In the genomic region with DNA sequence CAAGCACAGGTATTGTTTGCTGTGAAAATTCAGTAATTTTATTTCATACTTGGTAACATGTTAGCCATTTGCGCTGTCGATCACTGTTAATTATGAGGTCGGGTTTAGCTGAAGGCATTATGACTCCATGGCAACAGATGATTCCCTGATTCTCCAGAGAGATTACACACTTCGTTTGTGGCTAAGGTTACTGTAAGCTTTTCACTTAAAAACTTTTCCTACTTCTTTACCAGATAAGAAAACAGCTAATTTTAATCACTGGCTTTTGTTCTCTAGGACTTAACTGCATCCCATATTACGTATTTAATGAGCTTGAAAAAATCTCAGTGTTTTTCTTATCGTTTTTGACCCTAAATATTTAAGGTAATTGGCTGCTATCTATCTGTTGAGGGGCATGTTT, we compare ENCODE assay signal across 1 cellular context.
TF ChIP-seq lines count a peak whose summit lies in the region.

No MANE protein-coding gene starts in this region.

TF ChIP-seq in K562, 482 proteins besides CTCF, POLR2A, EP300 and RAD21 (continued from another document):
- TF ChIP-seq, protein P1, sequence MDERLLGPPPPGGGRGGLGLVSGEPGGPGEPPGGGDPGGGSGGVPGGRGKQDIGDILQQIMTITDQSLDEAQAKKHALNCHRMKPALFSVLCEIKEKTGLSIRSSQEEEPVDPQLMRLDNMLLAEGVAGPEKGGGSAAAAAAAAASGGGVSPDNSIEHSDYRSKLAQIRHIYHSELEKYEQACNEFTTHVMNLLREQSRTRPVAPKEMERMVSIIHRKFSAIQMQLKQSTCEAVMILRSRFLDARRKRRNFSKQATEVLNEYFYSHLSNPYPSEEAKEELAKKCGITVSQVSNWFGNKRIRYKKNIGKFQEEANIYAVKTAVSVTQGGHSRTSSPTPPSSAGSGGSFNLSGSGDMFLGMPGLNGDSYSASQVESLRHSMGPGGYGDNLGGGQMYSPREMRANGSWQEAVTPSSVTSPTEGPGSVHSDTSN (CRISPR knock-in tag; IDR thresholded peaks at IDR 0.05; ENCODE audit: low read depth): no peak
- TF ChIP-seq, protein P1 (tag; conservative IDR thresholded peaks at IDR 0.05; ENCODE audit: low read depth): peak; percentile 52; the same call in 1 of the 2 replicates
- TF ChIP-seq ZNF76 (CRISPR knock-in tag; IDR thresholded peaks at IDR 0.05; ENCODE audit: borderline replicate concordance) (no peak), RFX1 (IDR thresholded peaks at IDR 0.05) (peak; percentile 83), U2AF2 (optimal IDR thresholded peaks at IDR 0.05; ENCODE audit: low read depth, low read length) (no peak), RFX5 (IDR thresholded peaks at IDR 0.05; ENCODE audit: low read depth, low read length) (peak; percentile 93), HDAC3 (IDR thresholded peaks at IDR 0.05; ENCODE audit: borderline replicate concordance, partially characterized antibody) (no peak), POLR3A (IDR thresholded peaks at IDR 0.05; ENCODE audit: borderline replicate concordance, extremely low read depth, insufficient read depth, insufficient read length) (no peak), CREM (IDR thresholded peaks at IDR 0.05; ENCODE audit: low read depth) (peak; percentile 59), CBX8 (IDR thresholded peaks at IDR 0.05; ENCODE audit: borderline replicate concordance, extremely low read depth, low read depth, low read length, poor library complexity, severe bottlenecking) (no peak), HLTF (IDR thresholded peaks at IDR 0.05) (no peak), MEIS2 (IDR thresholded peaks at IDR 0.05; ENCODE audit: partially characterized antibody) (peak; percentile 42), CREB1 (IDR thresholded peaks at IDR 0.05) (no peak), CREB1 (CRISPR knock-in tag; IDR thresholded peaks at IDR 0.05) (peak; percentile 38; the same call in 1 of the 2 replicates), PHF20 (IDR thresholded peaks at IDR 0.05; ENCODE audit: partially characterized antibody) (no peak), ZNF253 (CRISPR knock-in tag; conservative IDR thresholded peaks at IDR 0.05) (no peak), E2F3 (CRISPR knock-in tag; IDR thresholded peaks at IDR 0.05) (no peak), TARDBP (IDR thresholded peaks at IDR 0.05) (no peak), ZNF140 (CRISPR knock-in tag; IDR thresholded peaks at IDR 0.05) (no peak), KLF16 (IDR thresholded peaks at IDR 0.05) (no peak), NCOA2 (IDR thresholded peaks at IDR 0.05; ENCODE audit: partially characterized antibody in 2 of 2) (no peak)
- TF ChIP-seq, protein P2, sequence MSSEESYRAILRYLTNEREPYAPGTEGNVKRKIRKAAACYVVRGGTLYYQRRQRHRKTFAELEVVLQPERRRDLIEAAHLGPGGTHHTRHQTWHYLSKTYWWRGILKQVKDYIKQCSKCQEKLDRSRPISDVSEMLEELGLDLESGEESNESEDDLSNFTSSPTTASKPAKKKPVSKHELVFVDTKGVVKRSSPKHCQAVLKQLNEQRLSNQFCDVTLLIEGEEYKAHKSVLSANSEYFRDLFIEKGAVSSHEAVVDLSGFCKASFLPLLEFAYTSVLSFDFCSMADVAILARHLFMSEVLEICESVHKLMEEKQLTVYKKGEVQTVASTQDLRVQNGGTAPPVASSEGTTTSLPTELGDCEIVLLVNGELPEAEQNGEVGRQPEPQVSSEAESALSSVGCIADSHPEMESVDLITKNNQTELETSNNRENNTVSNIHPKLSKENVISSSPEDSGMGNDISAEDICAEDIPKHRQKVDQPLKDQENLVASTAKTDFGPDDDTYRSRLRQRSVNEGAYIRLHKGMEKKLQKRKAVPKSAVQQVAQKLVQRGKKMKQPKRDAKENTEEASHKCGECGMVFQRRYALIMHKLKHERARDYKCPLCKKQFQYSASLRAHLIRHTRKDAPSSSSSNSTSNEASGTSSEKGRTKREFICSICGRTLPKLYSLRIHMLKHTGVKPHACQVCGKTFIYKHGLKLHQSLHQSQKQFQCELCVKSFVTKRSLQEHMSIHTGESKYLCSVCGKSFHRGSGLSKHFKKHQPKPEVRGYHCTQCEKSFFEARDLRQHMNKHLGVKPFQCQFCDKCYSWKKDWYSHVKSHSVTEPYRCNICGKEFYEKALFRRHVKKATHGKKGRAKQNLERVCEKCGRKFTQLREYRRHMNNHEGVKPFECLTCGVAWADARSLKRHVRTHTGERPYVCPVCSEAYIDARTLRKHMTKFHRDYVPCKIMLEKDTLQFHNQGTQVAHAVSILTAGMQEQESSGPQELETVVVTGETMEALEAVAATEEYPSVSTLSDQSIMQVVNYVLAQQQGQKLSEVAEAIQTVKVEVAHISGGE (CRISPR knock-in tag; IDR thresholded peaks at IDR 0.05): peak in 1 of 3 experiments; percentile 42; a peak in 1 of 6 replicates
- TF ChIP-seq, protein P3, sequence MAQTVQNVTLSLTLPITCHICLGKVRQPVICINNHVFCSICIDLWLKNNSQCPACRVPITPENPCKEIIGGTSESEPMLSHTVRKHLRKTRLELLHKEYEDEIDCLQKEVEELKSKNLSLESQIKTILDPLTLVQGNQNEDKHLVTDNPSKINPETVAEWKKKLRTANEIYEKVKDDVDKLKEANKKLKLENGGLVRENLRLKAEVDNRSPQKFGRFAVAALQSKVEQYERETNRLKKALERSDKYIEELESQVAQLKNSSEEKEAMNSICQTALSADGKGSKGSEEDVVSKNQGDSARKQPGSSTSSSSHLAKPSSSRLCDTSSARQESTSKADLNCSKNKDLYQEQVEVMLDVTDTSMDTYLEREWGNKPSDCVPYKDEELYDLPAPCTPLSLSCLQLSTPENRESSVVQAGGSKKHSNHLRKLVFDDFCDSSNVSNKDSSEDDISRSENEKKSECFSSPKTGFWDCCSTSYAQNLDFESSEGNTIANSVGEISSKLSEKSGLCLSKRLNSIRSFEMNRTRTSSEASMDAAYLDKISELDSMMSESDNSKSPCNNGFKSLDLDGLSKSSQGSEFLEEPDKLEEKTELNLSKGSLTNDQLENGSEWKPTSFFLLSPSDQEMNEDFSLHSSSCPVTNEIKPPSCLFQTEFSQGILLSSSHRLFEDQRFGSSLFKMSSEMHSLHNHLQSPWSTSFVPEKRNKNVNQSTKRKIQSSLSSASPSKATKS (CRISPR knock-in tag; IDR thresholded peaks at IDR 0.05): no peak
- TF ChIP-seq, protein P4, sequence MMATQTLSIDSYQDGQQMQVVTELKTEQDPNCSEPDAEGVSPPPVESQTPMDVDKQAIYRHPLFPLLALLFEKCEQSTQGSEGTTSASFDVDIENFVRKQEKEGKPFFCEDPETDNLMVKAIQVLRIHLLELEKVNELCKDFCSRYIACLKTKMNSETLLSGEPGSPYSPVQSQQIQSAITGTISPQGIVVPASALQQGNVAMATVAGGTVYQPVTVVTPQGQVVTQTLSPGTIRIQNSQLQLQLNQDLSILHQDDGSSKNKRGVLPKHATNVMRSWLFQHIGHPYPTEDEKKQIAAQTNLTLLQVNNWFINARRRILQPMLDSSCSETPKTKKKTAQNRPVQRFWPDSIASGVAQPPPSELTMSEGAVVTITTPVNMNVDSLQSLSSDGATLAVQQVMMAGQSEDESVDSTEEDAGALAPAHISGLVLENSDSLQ (IDR thresholded peaks at IDR 0.05): peak; percentile 87
